In the genomic region with DNA sequence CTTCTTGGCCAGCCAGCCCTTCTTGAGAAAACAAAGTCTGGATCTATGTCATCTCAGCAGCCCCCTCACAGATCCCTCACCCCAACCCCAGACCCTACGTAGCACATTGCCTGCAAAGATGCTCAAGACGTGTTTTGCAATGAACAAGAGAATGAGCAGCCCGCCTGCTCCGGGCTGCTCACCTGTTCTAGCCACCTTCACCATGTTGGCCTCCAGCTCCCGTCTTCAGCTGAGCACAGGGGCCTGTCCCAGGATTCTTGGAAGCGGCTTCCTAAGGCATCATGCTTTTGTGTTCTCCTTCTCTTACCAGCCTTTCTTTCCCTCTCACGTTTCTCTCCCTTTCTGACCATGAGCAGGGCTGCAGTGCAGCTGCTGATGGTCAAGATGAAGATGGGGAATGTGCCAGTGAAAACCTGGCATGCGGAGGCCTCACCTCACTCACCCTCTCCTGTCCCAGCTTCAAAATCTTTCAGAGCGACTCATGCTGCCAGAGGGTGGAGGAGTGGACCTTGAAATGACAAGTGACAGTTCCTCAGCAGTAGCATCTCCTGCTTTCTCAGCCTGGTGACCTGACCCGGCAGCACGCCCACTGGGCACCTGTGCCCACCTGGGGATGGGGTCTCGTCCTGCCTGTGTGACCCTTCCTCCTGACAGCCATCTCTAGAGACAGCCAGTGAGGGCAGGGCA, we compare ENCODE assay signal across 12 cellular contexts. TPM values are rescaled to one million over a fixed set of nuclear protein-coding genes. Genes with fewer than 3 reads are reported as not detected.
DNase-seq lines count a peak whose midpoint lies in the region; ATAC-seq and FAIRE-seq lines count a peak whose summit lies in the region.
"Had no signal": no experiment of that assay in that cellular context is flagged by ENCODE, and none has a peak within 500 bp of the region (broad histone marks: within the 10 kb centered on the region; RNA-seq: fewer than 3 reads in every experiment).

No MANE protein-coding gene starts in this region.

- 77 to 81% methylated on average over 12 of the region's 12 CpGs for WGBS in esophagus, 2 donors

- DNase-seq in Daoy (ENCODE audit: low read depth) (peak; percentile 44), RCC 7860 (ENCODE audit: low spot score) (peak; percentile 72), posterior vena cava (ENCODE audit: low spot score) (peak; percentile 70), activated gamma-delta T cell treated with Interleukin-2 at 50 U/mL for 16 hours (no peak), NCI-H2081 (lab: John Stamatoyannopoulos, UW) (no peak)
- DNase-seq: activated CD4-positive, alpha-beta T cell treated with anti-CD3 and anti-CD28 coated beads, Interleukin-2, amount 50 U/mL, for 4 hours; NCI-H1417; SJCRH30; stimulated activated CD8-positive, alpha-beta memory T cell treated with anti-CD3 and anti-CD28 coated beads, Interleukin-4, amount 100 ng/mL, for 48 hours had no signal

- ATAC-seq in HG03025 (IDR thresholded peaks at IDR 0.05; ENCODE audit: low FRiP score, unreplicated experiment) = no peak
- no peak for ATAC-seq in HG03354 (IDR thresholded peaks at IDR 0.05; ENCODE audit: poor library complexity, severe bottlenecking, unreplicated experiment)

- intact Hi-C loops in posterior vena cava (cut with DNase I) = loop anchor here (5.0 kb wide), 2 partner anchors 33 to 38 kb away; no protein-coding TSS in a partner anchor

- no peaks in the 10 kb centered on the region for H3K27me3 ChIP-seq in esophagus (ENCODE audit: control insufficient read depth in 1 of 2, insufficient read depth in 2 of 2, low read length in 2 of 2)
- H3K27me3 ChIP-seq: SJCRH30 had no signal

- peaks cover 2 to 26% of the 10 kb centered on the region in 2 donors for H3K4me1 ChIP-seq in esophagus (ENCODE audit: control insufficient read depth in 2 of 2, insufficient read depth in 2 of 2, low read length in 1 of 2)

- H3K9me3 ChIP-seq in esophagus (ENCODE audit: control insufficient read depth in 2 of 2, insufficient read depth in 1 of 2, low read depth in 1 of 2, low read length in 1 of 2) = no peaks in the 10 kb centered on the region
- H3K9me3 ChIP-seq: SJCRH30 had no signal

- FAIRE-seq in RCC 7860 (lab: Jason Lieb, UNC) = no peak

- no peak overlapping the region for H3K4me3 ChIP-seq in esophagus (ENCODE audit: low read depth in 1 of 2, low read length in 2 of 2)
- H3K4me3 ChIP-seq: SJCRH30 had no signal

- H3K27ac ChIP-seq in esophagus (ENCODE audit: low read depth in 2 of 2, low read length in 1 of 2) = peak overlapping the region; percentile 30 to 92
- H3K27ac ChIP-seq: SJCRH30 had no signal

- H3K36me3 ChIP-seq in esophagus (ENCODE audit: control insufficient read depth in 2 of 2, insufficient read depth in 2 of 2, low read length in 1 of 2) = no peaks in the 10 kb centered on the region
- H3K36me3 ChIP-seq: SJCRH30 had no signal

RNA-seq across cellular contexts. Expression of a gene that starts 46.1 kb away (rescaled TPM):
- 3.6 and 11.1 TPM in 2 replicates for total RNA-seq in Daoy (2014; rRNA removed; shearing (Covaris generic))
- polyA plus RNA-seq in esophagus = 1 to 10 TPM; 5.3 to 8.8 TPM
- total RNA-seq in posterior vena cava = 10 to 100 TPM; 20.7 to 21.7 TPM

Comparison
In these comparisons a context has a peak if more than half of its experiments do, and no peak if none do; other contexts are left out.
1. DNase-seq: peak in Daoy (single experiment), RCC 7860 (single experiment) and posterior vena cava (single experiment); none in activated gamma-delta T cell treated with Interleukin-2 at 50 U/mL for 16 hours (single experiment) and NCI-H2081 (0 of 2).